In the genomic region with DNA sequence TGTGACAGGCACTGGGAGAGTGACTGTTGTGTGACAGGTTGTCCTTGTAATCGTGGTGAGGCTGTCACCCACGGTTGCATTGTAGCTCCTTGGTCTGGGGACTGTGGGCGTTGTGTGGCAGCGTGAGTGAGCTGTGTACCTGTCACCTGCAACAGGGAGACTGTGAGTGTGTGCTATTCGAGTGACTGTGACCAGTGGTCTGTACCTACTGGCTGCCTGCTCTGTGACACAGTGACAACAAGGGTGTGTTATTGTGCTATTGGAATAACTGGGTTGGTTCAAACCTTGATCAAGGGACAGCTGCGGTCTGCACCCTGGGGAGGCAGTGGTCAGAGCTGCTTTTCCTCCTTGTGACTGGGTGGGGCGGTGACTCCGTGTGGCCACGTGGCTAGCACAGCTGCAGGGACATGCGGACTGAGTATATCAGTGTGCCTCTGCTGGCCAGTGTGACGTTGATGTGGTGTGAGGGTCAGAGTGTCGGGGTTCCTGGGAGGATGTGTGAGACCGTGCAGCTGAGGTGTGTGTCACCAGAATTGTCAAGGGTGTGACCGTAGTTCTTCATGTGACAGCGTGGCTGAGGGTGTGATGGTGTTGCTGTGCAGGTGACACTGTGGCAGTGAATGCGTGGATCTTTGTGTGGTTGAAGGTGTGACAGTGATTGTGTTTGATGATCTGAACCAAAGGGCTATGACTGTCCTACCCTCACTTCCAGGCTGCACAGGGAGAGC, we compare ENCODE assay signal across 9 cellular contexts. TPM values are rescaled to one million over a fixed set of nuclear protein-coding genes. Genes with fewer than 3 reads are reported as not detected.
DNase-seq lines count a peak whose midpoint lies in the region; ATAC-seq, FAIRE-seq and TF ChIP-seq lines count a peak whose summit lies in the region.
"Had no signal": no experiment of that assay in that cellular context is flagged by ENCODE, and none has a peak within 500 bp of the region (broad histone marks: within the 10 kb centered on the region; RNA-seq: fewer than 3 reads in every experiment).

No MANE protein-coding gene starts in this region.

- peak; percentile 20; the same call in 1 of the 2 replicates for TF ChIP-seq CTCF in 22Rv1 (IDR thresholded peaks at IDR 0.05)
- TF ChIP-seq CTCF in HEK293 (tag by site-specific recombination; IDR thresholded peaks at IDR 0.05) = no peak
- no peak for TF ChIP-seq CTCF in bronchial epithelial cell (IDR thresholded peaks at IDR 0.05; ENCODE audit: insufficient read depth, low read length, severe bottlenecking)
- TF ChIP-seq CTCF in osteocyte (IDR thresholded peaks at IDR 0.05) = no peak

- peak overlapping the region; percentile 60 for H3K27ac ChIP-seq in 22Rv1
- H3K27ac ChIP-seq in HEK293 (ENCODE audit: extremely low read depth, low read depth, low read length) = no peak overlapping the region

- DNase-seq in bronchial epithelial cell (ENCODE audit: low read depth) (no peak), osteocyte (ENCODE audit: extremely low spot score, unreplicated experiment) (no peak), GM19239 (ENCODE audit: insufficient read length, low spot score) (no peak)

- no peaks in the 10 kb centered on the region for H3K4me1 ChIP-seq in HEK293 (ENCODE audit: control insufficient read depth, insufficient read depth, low read length)
- H3K4me1 ChIP-seq in mucosa of stomach (ENCODE audit: control insufficient read depth, insufficient read depth, low read length) = peaks cover 34% of the 10 kb centered on the region

- H3K27me3 ChIP-seq in bronchial epithelial cell (ENCODE audit: control insufficient read depth, insufficient read depth, low read length) = peaks cover 2% of the 10 kb centered on the region
- peaks cover 11% of the 10 kb centered on the region for H3K27me3 ChIP-seq in mucosa of stomach (ENCODE audit: control insufficient read depth, insufficient read depth, low read length)

- ATAC-seq in HG02981 (IDR thresholded peaks at IDR 0.05; ENCODE audit: unreplicated experiment) (no peak), GM21515 (IDR thresholded peaks at IDR 0.05; ENCODE audit: unreplicated experiment) (no peak)

- H3K9ac ChIP-seq in mucosa of stomach (ENCODE audit: low read length) = peak overlapping the region; percentile 32

- H3K36me3 ChIP-seq in HEK293 (ENCODE audit: control insufficient read depth in 2 of 2, insufficient read depth in 1 of 2, low read length in 2 of 2) (no peaks in the 10 kb centered on the region), bronchial epithelial cell (ENCODE audit: control insufficient read depth, insufficient read depth, low read length) (no peaks in the 10 kb centered on the region), mucosa of stomach (ENCODE audit: control insufficient read depth, insufficient read depth, low read length) (no peaks in the 10 kb centered on the region)

- peaks cover 2% of the 10 kb centered on the region for H3K27me3 Mint-ChIP-seq in osteocyte (ENCODE audit: unreplicated experiment)

- H3K4me3 Mint-ChIP-seq in osteocyte (ENCODE audit: unreplicated experiment) = no peak overlapping the region

- H3K4me3 ChIP-seq in HEK293 (ENCODE audit: low read depth, low read length) (no peak overlapping the region), bronchial epithelial cell (ENCODE audit: low read depth, low read length) (no peak overlapping the region), mucosa of stomach (ENCODE audit: low read length) (no peak overlapping the region)

- H3K4me1 Mint-ChIP-seq in osteocyte (ENCODE audit: unreplicated experiment) = peaks cover 16% of the 10 kb centered on the region

- no peaks in the 10 kb centered on the region for H3K9me3 ChIP-seq in HEK293 (ENCODE audit: control insufficient read depth, insufficient read depth, low read depth, low read length)
- no peaks in the 10 kb centered on the region for H3K9me3 ChIP-seq in mucosa of stomach (ENCODE audit: control insufficient read depth, low read length)

- CTCF ChIA-PET in HEK293 (lab: Yijun Ruan, JAX) = interaction anchor here (0.6 to 13.3 kb wide), 13 partner anchors 8 to 603 kb away, joined by 3 to 274 read pairs (median 5); no protein-coding TSS in a partner anchor

- no peak overlapping the region for H3K27ac Mint-ChIP-seq in osteocyte (ENCODE audit: unreplicated experiment)

- H3K9me3 Mint-ChIP-seq in osteocyte (ENCODE audit: unreplicated experiment) = no peaks in the 10 kb centered on the region

- POLR2A ChIA-PET in HEK293 (lab: Yijun Ruan, JAX) = interaction anchor here (0.5 to 1.2 kb wide), 2 partner anchors 95 to 171 kb away, joined by 3 read pairs; no protein-coding TSS in a partner anchor

- no peaks in the 10 kb centered on the region for H3K36me3 Mint-ChIP-seq in osteocyte (ENCODE audit: unreplicated experiment)

- peak; percentile 86 for FAIRE-seq in bronchial epithelial cell (lab: Jason Lieb, UNC)
- FAIRE-seq in GM19239 (lab: Jason Lieb, UNC) = no peak
- FAIRE-seq: islet of Langerhans had no signal

TF ChIP-seq in HEK293, 187 proteins besides CTCF, POLR2A, EP300 and RAD21 (continues in another document):
- TF ChIP-seq ZNF292 (tag by site-specific recombination; IDR thresholded peaks at IDR 0.05; ENCODE audit: borderline replicate concordance, low read depth) (no peak), ZNF785 (tag by site-specific recombination; IDR thresholded peaks at IDR 0.05) (no peak), ZNF416 (tag by site-specific recombination; IDR thresholded peaks at IDR 0.05) (no peak), ZNF324 (tag by site-specific recombination; IDR thresholded peaks at IDR 0.05) (no peak), ZFP3 (tag by site-specific recombination; IDR thresholded peaks at IDR 0.05; ENCODE audit: low read depth) (no peak), ZFP41 (tag by site-specific recombination; IDR thresholded peaks at IDR 0.05; ENCODE audit: borderline replicate concordance) (no peak), ZNF24 (tag by site-specific recombination; IDR thresholded peaks at IDR 0.05) (no peak), ZNF366 (tag by site-specific recombination; conservative IDR thresholded peaks at IDR 0.05) (0 out of 2 replicates have a peak, but pooled peaks have one; percentile 15), ZEB2 (tag by site-specific recombination; IDR thresholded peaks at IDR 0.05) (no peak), ZFHX2 (tag by site-specific recombination; conservative IDR thresholded peaks at IDR 0.05) (peak; percentile 67), ZNF776 (tag by site-specific recombination; IDR thresholded peaks at IDR 0.05; ENCODE audit: borderline replicate concordance) (no peak), EGR2 (tag by site-specific recombination; IDR thresholded peaks at IDR 0.05; ENCODE audit: low read depth) (peak; percentile 49; the same call in 1 of the 2 replicates)
- TF ChIP-seq, protein P1, sequence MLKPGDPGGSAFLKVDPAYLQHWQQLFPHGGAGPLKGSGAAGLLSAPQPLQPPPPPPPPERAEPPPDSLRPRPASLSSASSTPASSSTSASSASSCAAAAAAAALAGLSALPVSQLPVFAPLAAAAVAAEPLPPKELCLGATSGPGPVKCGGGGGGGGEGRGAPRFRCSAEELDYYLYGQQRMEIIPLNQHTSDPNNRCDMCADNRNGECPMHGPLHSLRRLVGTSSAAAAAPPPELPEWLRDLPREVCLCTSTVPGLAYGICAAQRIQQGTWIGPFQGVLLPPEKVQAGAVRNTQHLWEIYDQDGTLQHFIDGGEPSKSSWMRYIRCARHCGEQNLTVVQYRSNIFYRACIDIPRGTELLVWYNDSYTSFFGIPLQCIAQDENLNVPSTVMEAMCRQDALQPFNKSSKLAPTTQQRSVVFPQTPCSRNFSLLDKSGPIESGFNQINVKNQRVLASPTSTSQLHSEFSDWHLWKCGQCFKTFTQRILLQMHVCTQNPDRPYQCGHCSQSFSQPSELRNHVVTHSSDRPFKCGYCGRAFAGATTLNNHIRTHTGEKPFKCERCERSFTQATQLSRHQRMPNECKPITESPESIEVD (tag by site-specific recombination; IDR thresholded peaks at IDR 0.05) = no peak
- TF ChIP-seq, protein P2, sequence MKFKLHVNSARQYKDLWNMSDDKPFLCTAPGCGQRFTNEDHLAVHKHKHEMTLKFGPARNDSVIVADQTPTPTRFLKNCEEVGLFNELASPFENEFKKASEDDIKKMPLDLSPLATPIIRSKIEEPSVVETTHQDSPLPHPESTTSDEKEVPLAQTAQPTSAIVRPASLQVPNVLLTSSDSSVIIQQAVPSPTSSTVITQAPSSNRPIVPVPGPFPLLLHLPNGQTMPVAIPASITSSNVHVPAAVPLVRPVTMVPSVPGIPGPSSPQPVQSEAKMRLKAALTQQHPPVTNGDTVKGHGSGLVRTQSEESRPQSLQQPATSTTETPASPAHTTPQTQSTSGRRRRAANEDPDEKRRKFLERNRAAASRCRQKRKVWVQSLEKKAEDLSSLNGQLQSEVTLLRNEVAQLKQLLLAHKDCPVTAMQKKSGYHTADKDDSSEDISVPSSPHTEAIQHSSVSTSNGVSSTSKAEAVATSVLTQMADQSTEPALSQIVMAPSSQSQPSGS (tag by site-specific recombination; IDR thresholded peaks at IDR 0.05; ENCODE audit: low read depth) = no peak
- TF ChIP-seq, protein P3, sequence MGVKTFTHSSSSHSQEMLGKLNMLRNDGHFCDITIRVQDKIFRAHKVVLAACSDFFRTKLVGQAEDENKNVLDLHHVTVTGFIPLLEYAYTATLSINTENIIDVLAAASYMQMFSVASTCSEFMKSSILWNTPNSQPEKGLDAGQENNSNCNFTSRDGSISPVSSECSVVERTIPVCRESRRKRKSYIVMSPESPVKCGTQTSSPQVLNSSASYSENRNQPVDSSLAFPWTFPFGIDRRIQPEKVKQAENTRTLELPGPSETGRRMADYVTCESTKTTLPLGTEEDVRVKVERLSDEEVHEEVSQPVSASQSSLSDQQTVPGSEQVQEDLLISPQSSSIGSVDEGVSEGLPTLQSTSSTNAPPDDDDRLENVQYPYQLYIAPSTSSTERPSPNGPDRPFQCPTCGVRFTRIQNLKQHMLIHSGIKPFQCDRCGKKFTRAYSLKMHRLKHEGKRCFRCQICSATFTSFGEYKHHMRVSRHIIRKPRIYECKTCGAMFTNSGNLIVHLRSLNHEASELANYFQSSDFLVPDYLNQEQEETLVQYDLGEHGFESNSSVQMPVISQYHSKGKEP (tag by site-specific recombination; IDR thresholded peaks at IDR 0.05) = no peak

RNA-seq across cellular contexts. Expression of a gene that starts 10.1 kb away (rescaled TPM):
- total RNA-seq in bronchial epithelial cell (5.4 and 5.8 TPM in 2 replicates), osteocyte (87.0 and 93.7 TPM in 2 replicates)

RNA-seq across cellular contexts. Expression of a gene that starts 15.8 kb away (rescaled TPM):
- not detected in 2 replicates for total RNA-seq in bronchial epithelial cell
- not detected in 2 replicates for total RNA-seq in osteocyte

RNA-seq across cellular contexts. Expression of a gene that starts 28.2 kb away (rescaled TPM):
- 27.1 and 36.0 TPM in 2 replicates for total RNA-seq in bronchial epithelial cell
- 24.0 and 24.6 TPM in 2 replicates for total RNA-seq in osteocyte

RNA-seq across cellular contexts. Expression of a gene that starts 39.6 kb away (rescaled TPM):
- total RNA-seq in bronchial epithelial cell = 91.1 and 120 TPM in 2 replicates
- total RNA-seq in osteocyte = 81.4 and 83.1 TPM in 2 replicates

RNA-seq across cellular contexts. Expression of a gene that starts 46.8 kb away (rescaled TPM):
- total RNA-seq in bronchial epithelial cell (1,002 and 1,570 TPM in 2 replicates), osteocyte (1,241 and 1,304 TPM in 2 replicates)

Comparison
In these comparisons a context has a peak if more than half of its experiments do, and no peak if none do; other contexts are left out.
1. RNA of a gene that starts 10.1 kb away (total RNA-seq): 87.0 to 93.7 TPM in osteocyte; 5.4 to 5.8 TPM in bronchial epithelial cell; every median in the first group is over 10 times any median in the second.